13 cellular contexts compared by ENCODE assay signal in genomic region chr16:25143898-25144297, GRCh38. TPM values are rescaled to one million over a fixed set of nuclear protein-coding genes. Genes with fewer than 3 reads are reported as not detected.
A peak's percentile ranks its signal among the peaks of the same experiment; 100 is the strongest.
DNase-seq lines count a peak whose midpoint lies in the region; TF ChIP-seq lines count a peak whose summit lies in the region.
"Had no signal": no experiment of that assay in that cellular context is flagged by ENCODE, and none has a peak within 500 bp of the region (broad histone marks: within the 10 kb centered on the region; RNA-seq: fewer than 3 reads in every experiment).

No MANE protein-coding gene starts in this region.

- H3K4me3 ChIP-seq in Caco-2 (ENCODE audit: low read depth, low read length) (no peak overlapping the region), brain microvascular endothelial cell (ENCODE audit: low read depth, low read length) (no peak overlapping the region)

- H3K27ac ChIP-seq in brain microvascular endothelial cell: no peak overlapping the region

- intact Hi-C loops in Caco-2 (cut with micrococcal nuclease; ENCODE audit: unreplicated experiment): loop anchor here (1.0 kb wide), 1 partner anchor 89 kb away; no protein-coding TSS in a partner anchor

- no TSS peak for BruUV-seq in Caco-2 (replicated peaks; lab: Mats Ljungman, UMichigan)

- H3K27ac Mint-ChIP-seq in Caco-2 (ENCODE audit: unreplicated experiment): no peak overlapping the region
- H3K27ac Mint-ChIP-seq: brain; stimulated activated memory B cell treated with anti-CD40 and anti-IgM and Interleukin-4, amounts not matched to agents 10 μg/mL and 1 μg/mL and 100 μg/mL, for 72 hours had no signal

- no peaks in the 10 kb centered on the region for H3K4me1 ChIP-seq in Caco-2

- no peaks in the 10 kb centered on the region for H3K9me3 Mint-ChIP-seq in Caco-2 (ENCODE audit: unreplicated experiment)
- H3K9me3 Mint-ChIP-seq: brain; stimulated activated memory B cell treated with anti-CD40 and anti-IgM and Interleukin-4, amounts not matched to agents 10 μg/mL and 1 μg/mL and 100 μg/mL, for 72 hours had no signal

- H3K27me3 ChIP-seq in Caco-2 (replicated peaks; ENCODE audit: control insufficient read depth, insufficient read depth, low read length) (no peaks in the 10 kb centered on the region), brain microvascular endothelial cell (replicated peaks) (no peaks in the 10 kb centered on the region)

- CTCF ChIA-PET in Caco-2 (lab: Charles Lee) (interaction anchor here (0.6 to 0.9 kb wide), 2 partner anchors 25 to 77 kb away, joined by 4 to 8 read pairs; no protein-coding TSS in a partner anchor), HEK293T (lab: Yijun Ruan, JAX) (no interaction called here)

- no peaks in the 10 kb centered on the region; the same call in 1 of the 2 replicates for H3K36me3 ChIP-seq in Caco-2 (ENCODE audit: control insufficient read depth, insufficient read depth, low read length)
- H3K36me3 ChIP-seq in brain microvascular endothelial cell (replicated peaks): peaks cover 21% of the 10 kb centered on the region

- H3K36me3 Mint-ChIP-seq in Caco-2 (ENCODE audit: insufficient read depth, unreplicated experiment): peaks cover 36% of the 10 kb centered on the region

- peak in 1 of 2 experiments; percentile 30 for DNase-seq in Caco-2
- peak; percentile 39 for DNase-seq in HEK293T (ENCODE audit: extremely low spot score)
- DNase-seq in brain microvascular endothelial cell: no peak
- peak; percentile 12 to 38 for DNase-seq in lung microvascular endothelial cell (ENCODE audit: low read depth in 2 of 2)
- DNase-seq in GM19238 (ENCODE audit: insufficient read length, low spot score): no peak
- DNase-seq in SKM-1 treated with dmso at 0.1 percent for 144 hours (lab: John Stamatoyannopoulos, UW; ENCODE audit: unreplicated experiment): no peak
- no peak for DNase-seq in activated gamma-delta T cell treated with Interleukin-2 at 50 U/mL for 16 hours
- DNase-seq in DMS79 treated with DMSO at 0.1 percent for 48 hours (lab: John Stamatoyannopoulos, UW): no peak
- DNase-seq: activated CD8-positive, alpha-beta memory T cell treated with anti-CD3 and anti-CD28 coated beads, Interleukin-2, amount 50 U/mL, for 48 hours; NCI-H446 treated with DMSO at 0.1 percent for 48 hours; T-helper 1 cell had no signal

- H3K9me3 ChIP-seq in Caco-2: no peaks in the 10 kb centered on the region

- peaks cover 14% of the 10 kb centered on the region for H3K4me1 Mint-ChIP-seq in Caco-2 (ENCODE audit: low read depth, unreplicated experiment)
- H3K4me1 Mint-ChIP-seq: brain; stimulated activated memory B cell treated with anti-CD40 and anti-IgM and Interleukin-4, amounts not matched to agents 10 μg/mL and 1 μg/mL and 100 μg/mL, for 72 hours had no signal

- no peaks in the 10 kb centered on the region for H3K27me3 Mint-ChIP-seq in Caco-2 (ENCODE audit: insufficient read depth, unreplicated experiment)
- H3K27me3 Mint-ChIP-seq: brain; stimulated activated memory B cell treated with anti-CD40 and anti-IgM and Interleukin-4, amounts not matched to agents 10 μg/mL and 1 μg/mL and 100 μg/mL, for 72 hours had no signal

- TF ChIP-seq CTCF in Caco-2 (IDR thresholded peaks at IDR 0.05; ENCODE audit: insufficient read depth in 1 of 2, low read depth in 1 of 2, low read length in 1 of 2, severe bottlenecking in 1 of 2, unreplicated experiment in 1 of 2): peak; percentile 45 to 54
- TF ChIP-seq CTCF in brain microvascular endothelial cell (IDR thresholded peaks at IDR 0.05; ENCODE audit: low read depth, low read length, missing control alignments): peak; percentile 65

- POLR2A ChIA-PET in Caco-2 (lab: Charles Lee): no interaction called here
- POLR2A ChIA-PET in HEK293T (lab: Yijun Ruan, JAX): no interaction called here

- in situ Hi-C loops in brain microvascular endothelial cell (cut with HindIII; ENCODE audit: low pct_ligation_motif_present, low sequenced_read_pairs): no loop called here

- no peak overlapping the region for H3K4me3 Mint-ChIP-seq in Caco-2 (ENCODE audit: unreplicated experiment)
- H3K4me3 Mint-ChIP-seq: brain; stimulated activated memory B cell treated with anti-CD40 and anti-IgM and Interleukin-4, amounts not matched to agents 10 μg/mL and 1 μg/mL and 100 μg/mL, for 72 hours had no signal

TF ChIP-seq in HEK293T, 16 proteins besides CTCF, POLR2A, EP300 and RAD21:
- TF ChIP-seq CTBP1 (IDR thresholded peaks at IDR 0.05; ENCODE audit: borderline replicate concordance) (no peak), PKNOX1 (IDR thresholded peaks at IDR 0.05) (no peak), NFRKB (IDR thresholded peaks at IDR 0.05) (no peak), FOXM1 (IDR thresholded peaks at IDR 0.05; ENCODE audit: borderline replicate concordance) (no peak), FOXA1 (IDR thresholded peaks at IDR 0.05) (no peak), ELF4 (IDR thresholded peaks at IDR 0.05) (no peak), ZNF384 (IDR thresholded peaks at IDR 0.05) (no peak)

RNA-seq across cellular contexts. Expression of gene LCMT1, which starts 32.4 kb away (rescaled TPM):
- 50.8 and 53.9 TPM in 2 replicates for total RNA-seq in Caco-2 (2022)
- 26.8 and 27.8 TPM in 2 replicates for total RNA-seq in lung microvascular endothelial cell

Comparison
In these comparisons a context has a peak if more than half of its experiments do, and no peak if none do; other contexts are left out.
1. DNase-seq: peak in HEK293T (single experiment) and lung microvascular endothelial cell (2 of 2); none in brain microvascular endothelial cell (single experiment), GM19238 (single experiment), SKM-1 treated with dmso at 0.1 percent for 144 hours (single experiment), activated gamma-delta T cell treated with Interleukin-2 at 50 U/mL for 16 hours (single experiment) and DMS79 treated with DMSO at 0.1 percent for 48 hours (single experiment).